ENCODE assay signal across 8 cellular contexts in genomic region chr7:103148994-103149807, GRCh38. TPM values are rescaled to one million over a fixed set of nuclear protein-coding genes. Genes with fewer than 3 reads are reported as not detected.
DNase-seq lines count a peak whose midpoint lies in the region; ATAC-seq and TF ChIP-seq lines count a peak whose summit lies in the region.

Gene NAPEPLD (minus strand): TSS chr7:103149099. CDS start chr7:103128776, 20,323 bp downstream.

- H3K36me3 ChIP-seq in DOHH2 (ENCODE audit: control insufficient read depth, low read length) (peaks cover 10% of the 10 kb centered on the region), KOPT-K1 (ENCODE audit: insufficient read depth, low read length) (no peaks in the 10 kb centered on the region)

- H3K4me3 Mint-ChIP-seq in activated T-helper 17 cell treated with anti-CD3 and anti-CD28 coated beads, Interleukin-2, amount 50 U/mL, for 72 hours, result peak within 1 kb of the TSS; percentile 87
- H3K4me3 Mint-ChIP-seq in natural killer cell treated with Interleukin-12 subunit alpha and Interleukin-12 subunit beta and Interleukin-15 and Interleukin-18, amount 100 ng/mL, for 72 hours, result peak within 1 kb of the TSS; percentile 93

- peak within 1 kb of the TSS; percentile 86 for H3K27ac Mint-ChIP-seq in activated T-helper 17 cell treated with anti-CD3 and anti-CD28 coated beads, Interleukin-2, amount 50 U/mL, for 72 hours
- H3K27ac Mint-ChIP-seq in natural killer cell treated with Interleukin-12 subunit alpha and Interleukin-12 subunit beta and Interleukin-15 and Interleukin-18, amount 100 ng/mL, for 72 hours, result peak within 1 kb of the TSS; percentile 89 to 95

- no peaks in the 10 kb centered on the region for H3K9me3 Mint-ChIP-seq in activated T-helper 17 cell treated with anti-CD3 and anti-CD28 coated beads, Interleukin-2, amount 50 U/mL, for 72 hours
- no peaks in the 10 kb centered on the region for H3K9me3 Mint-ChIP-seq in natural killer cell treated with Interleukin-12 subunit alpha and Interleukin-12 subunit beta and Interleukin-15 and Interleukin-18, amount 100 ng/mL, for 72 hours

- H3K4me1 Mint-ChIP-seq in activated T-helper 17 cell treated with anti-CD3 and anti-CD28 coated beads, Interleukin-2, amount 50 U/mL, for 72 hours, result peaks cover 21% of the 10 kb centered on the region
- H3K4me1 Mint-ChIP-seq in natural killer cell treated with Interleukin-12 subunit alpha and Interleukin-12 subunit beta and Interleukin-15 and Interleukin-18, amount 100 ng/mL, for 72 hours (ENCODE audit: low read depth in 2 of 2), result peaks cover 28 to 35% of the 10 kb centered on the region in 2 donors

- H3K79me2 ChIP-seq in DOHH2 (ENCODE audit: control insufficient read depth, low read length), result peaks cover 50% of the 10 kb centered on the region

- no peaks in the 10 kb centered on the region for H3K27me3 ChIP-seq in DOHH2 (ENCODE audit: control insufficient read depth, low read length)

- H4K20me1 ChIP-seq in DOHH2 (ENCODE audit: control insufficient read depth, insufficient read depth, low read depth, low read length), result no peaks in the 10 kb centered on the region

- peak within 1 kb of the TSS; percentile 67 for H3K4me2 ChIP-seq in DOHH2 (ENCODE audit: low read length)

- TF ChIP-seq CTCF in DOHH2 (IDR thresholded peaks at IDR 0.05; ENCODE audit: low read depth, low read length, poor library complexity, severe bottlenecking) (no peak), fibroblast of mammary gland (conservative IDR thresholded peaks at IDR 0.05; ENCODE audit: control insufficient read depth, insufficient read depth, low read depth, low read length) (no peak)

- no peaks in the 10 kb centered on the region for H3K9me2 ChIP-seq in DOHH2 (replicated peaks; ENCODE audit: control insufficient read depth, low read length)

- H3K4me1 ChIP-seq in DOHH2 (ENCODE audit: control insufficient read depth, low read length), result peaks cover 28% of the 10 kb centered on the region

- H3K27me3 Mint-ChIP-seq in activated T-helper 17 cell treated with anti-CD3 and anti-CD28 coated beads, Interleukin-2, amount 50 U/mL, for 72 hours, result no peaks in the 10 kb centered on the region
- no peaks in the 10 kb centered on the region for H3K27me3 Mint-ChIP-seq in natural killer cell treated with Interleukin-12 subunit alpha and Interleukin-12 subunit beta and Interleukin-15 and Interleukin-18, amount 100 ng/mL, for 72 hours

- peaks cover 8% of the 10 kb centered on the region for H3F3A ChIP-seq in DOHH2 (ENCODE audit: control insufficient read depth, insufficient read depth)

- H3K27ac ChIP-seq in DOHH2 (ENCODE audit: low read depth, low read length) (peak within 1 kb of the TSS; percentile 68), KOPT-K1 (ENCODE audit: low read depth, low read length, poor library complexity, severe bottlenecking) (peak within 1 kb of the TSS; percentile 90)

- no peaks in the 10 kb centered on the region for H3K9me3 ChIP-seq in DOHH2 (ENCODE audit: control insufficient read depth, insufficient read depth, low read length)
- no peaks in the 10 kb centered on the region for H3K9me3 ChIP-seq in KOPT-K1 (ENCODE audit: insufficient read depth, low read length, poor library complexity, severe bottlenecking)

- DNase-seq in RKO (ENCODE audit: low spot score), result peak; percentile 89
- DNase-seq in fibroblast of mammary gland (ENCODE audit: low read depth), result peak; percentile 86
- peak; percentile 86 for DNase-seq in natural killer cell treated with Interleukin-12 subunit alpha and Interleukin-12 subunit beta and Interleukin-15 and Interleukin-18, amount 100 ng/mL, for 72 hours (ENCODE audit: low spot score)
- DNase-seq in stimulated activated naive CD4-positive, alpha-beta T cell (lab: John Stamatoyannopoulos, UW), result peak; percentile 42 to 95 (median 75)

- H3K4me3 ChIP-seq in DOHH2 (ENCODE audit: low read length), result peak within 1 kb of the TSS; percentile 75
- peak within 1 kb of the TSS; percentile 72 for H3K4me3 ChIP-seq in fibroblast of mammary gland (ENCODE audit: control insufficient read depth, low read depth, low read length)

- H3K36me3 Mint-ChIP-seq in activated T-helper 17 cell treated with anti-CD3 and anti-CD28 coated beads, Interleukin-2, amount 50 U/mL, for 72 hours (ENCODE audit: low read depth), result no peaks in the 10 kb centered on the region
- H3K36me3 Mint-ChIP-seq in natural killer cell treated with Interleukin-12 subunit alpha and Interleukin-12 subunit beta and Interleukin-15 and Interleukin-18, amount 100 ng/mL, for 72 hours, result peaks cover 8% of the 10 kb centered on the region

- peak; percentile 79 for ATAC-seq in GM21786 (IDR thresholded peaks at IDR 0.05; ENCODE audit: unreplicated experiment)
- peak; percentile 88 for ATAC-seq in activated T-helper 17 cell treated with anti-CD3 and anti-CD28 coated beads, Interleukin-2, amount 50 U/mL, for 72 hours (replicated peaks)
- ATAC-seq in natural killer cell treated with Interleukin-12 subunit alpha and Interleukin-12 subunit beta and Interleukin-15 and Interleukin-18, amount 100 ng/mL, for 72 hours, result peak; percentile 92 to 94

RNA-seq across cellular contexts. Expression of gene NAPEPLD, which starts in this region (rescaled TPM):
- total RNA-seq in activated T-helper 17 cell treated with anti-CD3 and anti-CD28 coated beads, Interleukin-2, amount 50 U/mL, for 72 hours, result 10 to 100 TPM in 1 of 2 donors, 1 to 10 TPM in 1; 9.4 to 11.0 TPM
- 10 to 100 TPM in 1 of 2 donors, 1 to 10 TPM in 1; 5.0 to 15.7 TPM for total RNA-seq in natural killer cell treated with Interleukin-12 subunit alpha and Interleukin-12 subunit beta and Interleukin-15 and Interleukin-18, amount 100 ng/mL, for 72 hours

Comparison
In these comparisons a context has a peak if more than half of its experiments do, and no peak if none do; other contexts are left out.
1. Peak in every context shown above with its lines: DNase-seq, ATAC-seq, H3K4me3 ChIP-seq and H3K27ac ChIP-seq.